31 cellular contexts compared by ENCODE assay signal in the genomic region with DNA sequence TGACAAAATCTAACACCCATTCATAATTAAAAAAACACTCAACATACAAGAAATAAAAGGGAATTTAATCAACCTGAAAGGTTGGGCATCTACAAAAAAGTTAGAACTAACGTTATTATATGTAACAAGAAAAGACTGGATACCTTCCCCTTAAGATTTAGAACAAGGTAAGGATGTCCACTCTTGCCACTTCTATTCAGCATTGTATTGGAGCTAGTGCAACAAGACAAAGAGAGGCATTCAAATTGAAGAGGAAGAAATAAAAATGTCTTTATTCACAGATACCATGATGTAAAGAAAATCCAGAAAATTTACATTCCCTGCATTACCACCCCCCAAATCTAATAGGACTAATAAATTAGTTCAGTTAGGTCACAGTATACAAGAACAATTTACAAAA.
"Had no signal": no experiment of that assay in that cellular context is flagged by ENCODE, and none has a peak within 500 bp of the region (broad histone marks: within the 10 kb centered on the region; RNA-seq: fewer than 3 reads in every experiment).

No MANE protein-coding gene starts in this region.

- H3K9me3 ChIP-seq: adrenal gland, SK-N-SH had no signal

- ATAC-seq: activated CD4-positive, alpha-beta T cell treated with anti-CD3 and anti-CD28 coated beads for 36 hours; activated CD4-positive, CD25-positive, alpha-beta regulatory T cell treated with anti-CD3 and anti-CD28 coated beads, Interleukin-2, amount 50 U/mL, for 24 hours; activated CD8-positive, alpha-beta T cell treated with anti-CD3 and anti-CD28 coated beads, Interleukin-2, amount 10 ng/mL, durations not matched to agents 7 days and 5 days; activated naive CD4-positive, alpha-beta T cell treated with anti-CD3 and anti-CD28 coated beads, Interleukin-2, amount 50 U/mL, for 72 hours; activated T-cell treated with anti-CD3 and anti-CD28 coated beads, Interleukin-2, amount 50 U/mL, for 4 hours; PC-3; WTC11 had no signal

- H3K9ac ChIP-seq: KMS-11, SK-N-SH had no signal

- H3K27me3 ChIP-seq: adrenal gland had no signal

- H3K4me3 ChIP-seq: adrenal gland had no signal

- H3K27ac ChIP-seq: adrenal gland, KMS-11 had no signal

- FAIRE-seq: bronchial epithelial cell, TTC549 had no signal

- DNase-seq: activated CD4-positive, alpha-beta T cell treated with anti-CD3 and anti-CD28 coated beads for 36 hours; activated CD4-positive, alpha-beta T cell treated with anti-CD3 and anti-CD28 coated beads, Interleukin-2, amount 10 ng/mL, durations not matched to agents 7 days and 5 days; activated CD4-positive, alpha-beta T cell treated with anti-CD3 and anti-CD28 coated beads, Interleukin-2, amount 50 U/mL, for 48 hours; activated CD8-positive, alpha-beta T cell treated with anti-CD3 and anti-CD28 coated beads, Interleukin-2, amount 10 ng/mL, durations not matched to agents 7 days and 5 days; activated gamma-delta T cell treated with Interleukin-2 at 50 U/mL for 16 hours; activated naive CD4-positive, alpha-beta T cell treated with anti-CD3 and anti-CD28 coated beads for 36 hours; activated T-cell treated with anti-CD3 and anti-CD28 coated beads for 4 hours; activated T-cell treated with anti-CD3 and anti-CD28 coated beads, Interleukin-2, amount 50 U/mL, for 4 hours; adrenal gland; anterior cingulate cortex; caudate nucleus; NCI-H1092 treated with DMSO at 0.1 percent for 48 hours; NCI-H1417; NCI-H146; NCI-H187; NCI-H2029 treated with DMSO at 0.1 percent for 48 hours; NCI-H2107; NCI-H2171; NCI-H510A; NCI-H526; NCI-H748 treated with DMSO at 0.1 percent for 48 hours; NK-92 treated with Interleukin-12 subunit alpha and Interleukin-12 subunit beta, amount 100 ng/mL, for 24 hours; PC-3; Right ventricle myocardium superior; SK-N-SH had no signal
